Comparison of ENCODE assay signal across 1 cellular context in genomic region chr22:38299758-38300157, GRCh38.
TF ChIP-seq lines count a peak whose summit lies in the region.

No MANE protein-coding gene starts in this region.

TF ChIP-seq in GM23338, 12 proteins besides CTCF, POLR2A, EP300 and RAD21 (continued from another document):
- TF ChIP-seq, protein P1, sequence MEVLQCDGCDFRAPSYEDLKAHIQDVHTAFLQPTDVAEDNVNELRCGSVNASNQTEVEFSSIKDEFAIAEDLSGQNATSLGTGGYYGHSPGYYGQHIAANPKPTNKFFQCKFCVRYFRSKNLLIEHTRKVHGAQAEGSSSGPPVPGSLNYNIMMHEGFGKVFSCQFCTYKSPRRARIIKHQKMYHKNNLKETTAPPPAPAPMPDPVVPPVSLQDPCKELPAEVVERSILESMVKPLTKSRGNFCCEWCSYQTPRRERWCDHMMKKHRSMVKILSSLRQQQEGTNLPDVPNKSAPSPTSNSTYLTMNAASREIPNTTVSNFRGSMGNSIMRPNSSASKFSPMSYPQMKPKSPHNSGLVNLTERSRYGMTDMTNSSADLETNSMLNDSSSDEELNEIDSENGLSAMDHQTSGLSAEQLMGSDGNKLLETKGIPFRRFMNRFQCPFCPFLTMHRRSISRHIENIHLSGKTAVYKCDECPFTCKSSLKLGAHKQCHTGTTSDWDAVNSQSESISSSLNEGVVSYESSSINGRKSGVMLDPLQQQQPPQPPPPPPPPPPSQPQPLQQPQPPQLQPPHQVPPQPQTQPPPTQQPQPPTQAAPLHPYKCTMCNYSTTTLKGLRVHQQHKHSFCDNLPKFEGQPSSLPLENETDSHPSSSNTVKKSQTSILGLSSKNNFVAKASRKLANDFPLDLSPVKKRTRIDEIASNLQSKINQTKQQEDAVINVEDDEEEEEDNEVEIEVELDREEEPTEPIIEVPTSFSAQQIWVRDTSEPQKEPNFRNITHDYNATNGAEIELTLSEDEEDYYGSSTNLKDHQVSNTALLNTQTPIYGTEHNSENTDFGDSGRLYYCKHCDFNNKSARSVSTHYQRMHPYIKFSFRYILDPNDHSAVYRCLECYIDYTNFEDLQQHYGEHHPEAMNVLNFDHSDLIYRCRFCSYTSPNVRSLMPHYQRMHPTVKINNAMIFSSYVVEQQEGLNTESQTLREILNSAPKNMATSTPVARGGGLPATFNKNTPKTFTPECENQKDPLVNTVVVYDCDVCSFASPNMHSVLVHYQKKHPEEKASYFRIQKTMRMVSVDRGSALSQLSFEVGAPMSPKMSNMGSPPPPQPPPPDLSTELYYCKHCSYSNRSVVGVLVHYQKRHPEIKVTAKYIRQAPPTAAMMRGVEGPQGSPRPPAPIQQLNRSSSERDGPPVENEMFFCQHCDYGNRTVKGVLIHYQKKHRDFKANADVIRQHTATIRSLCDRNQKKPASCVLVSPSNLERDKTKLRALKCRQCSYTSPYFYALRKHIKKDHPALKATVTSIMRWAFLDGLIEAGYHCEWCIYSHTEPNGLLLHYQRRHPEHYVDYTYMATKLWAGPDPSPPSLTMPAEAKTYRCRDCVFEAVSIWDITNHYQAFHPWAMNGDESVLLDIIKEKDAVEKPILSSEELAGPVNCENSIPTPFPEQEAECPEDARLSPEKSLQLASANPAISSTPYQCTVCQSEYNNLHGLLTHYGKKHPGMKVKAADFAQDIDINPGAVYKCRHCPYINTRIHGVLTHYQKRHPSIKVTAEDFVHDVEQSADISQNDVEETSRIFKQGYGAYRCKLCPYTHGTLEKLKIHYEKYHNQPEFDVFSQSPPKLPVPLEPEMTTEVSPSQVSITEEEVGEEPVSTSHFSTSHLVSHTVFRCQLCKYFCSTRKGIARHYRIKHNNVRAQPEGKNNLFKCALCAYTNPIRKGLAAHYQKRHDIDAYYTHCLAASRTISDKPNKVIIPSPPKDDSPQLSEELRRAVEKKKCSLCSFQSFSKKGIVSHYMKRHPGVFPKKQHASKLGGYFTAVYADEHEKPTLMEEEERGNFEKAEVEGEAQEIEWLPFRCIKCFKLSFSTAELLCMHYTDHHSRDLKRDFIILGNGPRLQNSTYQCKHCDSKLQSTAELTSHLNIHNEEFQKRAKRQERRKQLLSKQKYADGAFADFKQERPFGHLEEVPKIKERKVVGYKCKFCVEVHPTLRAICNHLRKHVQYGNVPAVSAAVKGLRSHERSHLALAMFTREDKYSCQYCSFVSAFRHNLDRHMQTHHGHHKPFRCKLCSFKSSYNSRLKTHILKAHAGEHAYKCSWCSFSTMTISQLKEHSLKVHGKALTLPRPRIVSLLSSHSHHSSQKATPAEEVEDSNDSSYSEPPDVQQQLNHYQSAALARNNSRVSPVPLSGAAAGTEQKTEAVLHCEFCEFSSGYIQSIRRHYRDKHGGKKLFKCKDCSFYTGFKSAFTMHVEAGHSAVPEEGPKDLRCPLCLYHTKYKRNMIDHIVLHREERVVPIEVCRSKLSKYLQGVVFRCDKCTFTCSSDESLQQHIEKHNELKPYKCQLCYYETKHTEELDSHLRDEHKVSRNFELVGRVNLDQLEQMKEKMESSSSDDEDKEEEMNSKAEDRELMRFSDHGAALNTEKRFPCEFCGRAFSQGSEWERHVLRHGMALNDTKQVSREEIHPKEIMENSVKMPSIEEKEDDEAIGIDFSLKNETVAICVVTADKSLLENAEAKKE (CRISPR knock-in tag; IDR thresholded peaks at IDR 0.05): no peak
- TF ChIP-seq JUNB (IDR thresholded peaks at IDR 0.05; ENCODE audit: unreplicated experiment) (no peak), ZNF331 (CRISPR knock-in tag; IDR thresholded peaks at IDR 0.05; ENCODE audit: low read depth) (no peak), NANOG (IDR thresholded peaks at IDR 0.05; ENCODE audit: borderline replicate concordance) (no peak), EZH2 (IDR thresholded peaks at IDR 0.05; ENCODE audit: low read depth, unreplicated experiment) (no peak)
- TF ChIP-seq, protein P2, sequence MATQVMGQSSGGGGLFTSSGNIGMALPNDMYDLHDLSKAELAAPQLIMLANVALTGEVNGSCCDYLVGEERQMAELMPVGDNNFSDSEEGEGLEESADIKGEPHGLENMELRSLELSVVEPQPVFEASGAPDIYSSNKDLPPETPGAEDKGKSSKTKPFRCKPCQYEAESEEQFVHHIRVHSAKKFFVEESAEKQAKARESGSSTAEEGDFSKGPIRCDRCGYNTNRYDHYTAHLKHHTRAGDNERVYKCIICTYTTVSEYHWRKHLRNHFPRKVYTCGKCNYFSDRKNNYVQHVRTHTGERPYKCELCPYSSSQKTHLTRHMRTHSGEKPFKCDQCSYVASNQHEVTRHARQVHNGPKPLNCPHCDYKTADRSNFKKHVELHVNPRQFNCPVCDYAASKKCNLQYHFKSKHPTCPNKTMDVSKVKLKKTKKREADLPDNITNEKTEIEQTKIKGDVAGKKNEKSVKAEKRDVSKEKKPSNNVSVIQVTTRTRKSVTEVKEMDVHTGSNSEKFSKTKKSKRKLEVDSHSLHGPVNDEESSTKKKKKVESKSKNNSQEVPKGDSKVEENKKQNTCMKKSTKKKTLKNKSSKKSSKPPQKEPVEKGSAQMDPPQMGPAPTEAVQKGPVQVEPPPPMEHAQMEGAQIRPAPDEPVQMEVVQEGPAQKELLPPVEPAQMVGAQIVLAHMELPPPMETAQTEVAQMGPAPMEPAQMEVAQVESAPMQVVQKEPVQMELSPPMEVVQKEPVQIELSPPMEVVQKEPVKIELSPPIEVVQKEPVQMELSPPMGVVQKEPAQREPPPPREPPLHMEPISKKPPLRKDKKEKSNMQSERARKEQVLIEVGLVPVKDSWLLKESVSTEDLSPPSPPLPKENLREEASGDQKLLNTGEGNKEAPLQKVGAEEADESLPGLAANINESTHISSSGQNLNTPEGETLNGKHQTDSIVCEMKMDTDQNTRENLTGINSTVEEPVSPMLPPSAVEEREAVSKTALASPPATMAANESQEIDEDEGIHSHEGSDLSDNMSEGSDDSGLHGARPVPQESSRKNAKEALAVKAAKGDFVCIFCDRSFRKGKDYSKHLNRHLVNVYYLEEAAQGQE (IDR thresholded peaks at IDR 0.05; ENCODE audit: unreplicated experiment): no peak
